Comparison of ENCODE assay signal across 15 cellular contexts in genomic region chr2:132608222-132608795, GRCh38.
"Had no signal": no experiment of that assay in that cellular context is flagged by ENCODE, and none has a peak within 500 bp of the region (broad histone marks: within the 10 kb centered on the region; RNA-seq: fewer than 3 reads in every experiment).

No MANE protein-coding gene starts in this region.

- H3K4me2 ChIP-seq: hepatocyte had no signal

- H3K79me2 ChIP-seq: hepatocyte had no signal

- H3K4me3 ChIP-seq: dorsolateral prefrontal cortex, hepatocyte, left ventricle myocardium inferior, psoas muscle, right lobe of liver had no signal

- DNase-seq: activated CD4-positive, alpha-beta T cell treated with anti-CD3 and anti-CD28 coated beads, Interleukin-2, amount 50 U/mL, for 4 hours; activated naive CD4-positive, alpha-beta T cell treated with anti-CD3 and anti-CD28 coated beads for 36 hours; activated naive CD8-positive, alpha-beta T cell treated with anti-CD3 and anti-CD28 coated beads, Interleukin-2, amount 50 U/mL, for 24 hours; activated T-cell treated with anti-CD3 and anti-CD28 coated beads for 4 hours; aorta; dorsolateral prefrontal cortex; kidney; left ventricle myocardium inferior; natural killer cell; occipital lobe; psoas muscle; right lobe of liver; stimulated activated naive CD8-positive, alpha-beta T cell treated with anti-CD3 and anti-CD28 coated beads, Interleukin-15, Interleukin-2, amounts not matched to agents 100 U/mL and 50 U/mL, for 24 hours; T-helper 9 cell had no signal

- H3K36me3 ChIP-seq: left ventricle myocardium inferior, right lobe of liver had no signal

- H2AFZ ChIP-seq: hepatocyte had no signal

- H3K27ac ChIP-seq: dorsolateral prefrontal cortex, hepatocyte, left ventricle myocardium inferior, psoas muscle, right lobe of liver had no signal

- H3K4me1 ChIP-seq: left ventricle myocardium inferior, psoas muscle, right lobe of liver had no signal

- H3K27me3 ChIP-seq: dorsolateral prefrontal cortex, hepatocyte, right lobe of liver had no signal

- H3K9me3 ChIP-seq: left ventricle myocardium inferior, psoas muscle, right lobe of liver had no signal
